Comparison of ENCODE assay signal across 8 cellular contexts in genomic region chr3:49339593-49339946, GRCh38. TPM values are rescaled to one million over a fixed set of nuclear protein-coding genes. Genes with fewer than 3 reads are reported as not detected.
A peak's percentile ranks its signal among the peaks of the same experiment; 100 is the strongest.
DNase-seq lines count a peak whose midpoint lies in the region; ATAC-seq and TF ChIP-seq lines count a peak whose summit lies in the region.

No MANE protein-coding gene starts in this region.

- no peaks in the 10 kb centered on the region for H3K9me2 ChIP-seq in neural cell (ENCODE audit: insufficient read depth, low read length)

- WGBS in esophagus muscularis mucosa, result 2% methylated on average over 15 of the region's 17 CpGs

- H3K4me1 ChIP-seq in esophagus muscularis mucosa, result peaks cover 33 to 57% (median 54%) of the 10 kb centered on the region in 4 donors

- peak overlapping the region; percentile 90 for H3K4me2 ChIP-seq in neural cell (ENCODE audit: low read length)

- peak overlapping the region; percentile 96 for H3K4me3 Mint-ChIP-seq in activated CD4-positive, alpha-beta memory T cell treated with anti-CD3 and anti-CD28 coated beads for 36 hours

- no peaks in the 10 kb centered on the region for H3K27me3 ChIP-seq in esophagus muscularis mucosa
- no peaks in the 10 kb centered on the region for H3K27me3 ChIP-seq in neural cell (ENCODE audit: insufficient read depth, low read depth, low read length)

- peaks cover 17% of the 10 kb centered on the region for H3K36me3 Mint-ChIP-seq in activated CD4-positive, alpha-beta memory T cell treated with anti-CD3 and anti-CD28 coated beads for 36 hours

- CTCF ChIA-PET in activated CD4-positive, alpha-beta memory T cell treated with anti-CD3 and anti-CD28 coated beads for 36 hours (lab: Charles Lee), result interaction anchor here (1.2 to 3.3 kb wide), 16 partner anchors 9 to 318 kb away, joined by 3 to 49 read pairs (median 10); partner anchors contain the start of genes DAG1, GPX1, KLHDC8B and NDUFAF3

- H3K27ac ChIP-seq in esophagus muscularis mucosa (replicated peaks in 1 of 4) (peak overlapping the region; percentile 90 to 97 (median 97)), neural cell (ENCODE audit: low read length) (peak overlapping the region; percentile 87)

- H3K27me3 Mint-ChIP-seq in activated CD4-positive, alpha-beta memory T cell treated with anti-CD3 and anti-CD28 coated beads for 36 hours, result no peaks in the 10 kb centered on the region

- TF ChIP-seq CTCF in esophagus muscularis mucosa (IDR thresholded peaks at IDR 0.05), result no peak
- no peak for TF ChIP-seq CTCF in neural cell (IDR thresholded peaks at IDR 0.05; ENCODE audit: poor library complexity, severe bottlenecking)

- ATAC-seq in GM18868 (IDR thresholded peaks at IDR 0.05; ENCODE audit: unreplicated experiment) (peak; percentile 10), HG03159 (IDR thresholded peaks at IDR 0.05; ENCODE audit: unreplicated experiment) (peak; percentile 5), HG02610 (IDR thresholded peaks at IDR 0.05; ENCODE audit: unreplicated experiment) (no peak)

- peak overlapping the region; percentile 62 to 87 (median 83) for H3K4me3 ChIP-seq in esophagus muscularis mucosa
- H3K4me3 ChIP-seq in neural cell (ENCODE audit: low read length), result peak overlapping the region; percentile 96

- POLR2A ChIA-PET in activated CD4-positive, alpha-beta memory T cell treated with anti-CD3 and anti-CD28 coated beads for 36 hours (lab: Charles Lee), result interaction anchor here (0.8 to 2.9 kb wide), 17 partner anchors 8 to 334 kb away, joined by 3 to 34 read pairs (median 6); partner anchors contain the start of genes DAG1, GPX1, NDUFAF3 and QRICH1

- no peak for TF ChIP-seq POLR2A in esophagus muscularis mucosa (IDR thresholded peaks at IDR 0.05; ENCODE audit: low read depth)

- peaks cover 4 to 28% (median 23%) of the 10 kb centered on the region in 4 donors for H3K36me3 ChIP-seq in esophagus muscularis mucosa
- H3K36me3 ChIP-seq in neural cell (ENCODE audit: insufficient read depth, low read length), result no peaks in the 10 kb centered on the region

- H3K27ac Mint-ChIP-seq in activated CD4-positive, alpha-beta memory T cell treated with anti-CD3 and anti-CD28 coated beads for 36 hours, result peak overlapping the region; percentile 99

- peak overlapping the region; percentile 76 for H2AFZ ChIP-seq in neural cell (ENCODE audit: low read depth, low read length)

- TF ChIP-seq RAD21 in neural cell (conservative IDR thresholded peaks at IDR 0.05), result no peak

- H3K79me2 ChIP-seq in neural cell (replicated peaks; ENCODE audit: insufficient read depth, low read length), result peaks cover 24% of the 10 kb centered on the region

- DNase-seq in activated CD4-positive, alpha-beta memory T cell treated with anti-CD3 and anti-CD28 coated beads for 36 hours, result peak; percentile 46
- no peak for DNase-seq in esophagus muscularis mucosa (ENCODE audit: extremely low spot score)
- DNase-seq in GOT3 (lab: John Stamatoyannopoulos, UW), result no peak
- DNase-seq in mucosa of gallbladder (ENCODE audit: low spot score), result no peak

- no peak for TF ChIP-seq EP300 in esophagus muscularis mucosa (IDR thresholded peaks at IDR 0.05)
- no peak for TF ChIP-seq EP300 in neural cell (conservative IDR thresholded peaks at IDR 0.05; ENCODE audit: poor library complexity, severe bottlenecking)

- intact Hi-C loops in activated CD4-positive, alpha-beta memory T cell treated with anti-CD3 and anti-CD28 coated beads for 36 hours (cut with micrococcal nuclease), result no loop called here
- intact Hi-C loops in esophagus muscularis mucosa (cut with DNase I), result no loop called here

- H3K9me3 ChIP-seq in esophagus muscularis mucosa, result no peaks in the 10 kb centered on the region
- H3K9me3 ChIP-seq in neural cell (ENCODE audit: low read length), result no peaks in the 10 kb centered on the region

- no peaks in the 10 kb centered on the region for H4K20me1 ChIP-seq in neural cell (ENCODE audit: insufficient read depth)

- H3F3A ChIP-seq in neural cell (ENCODE audit: insufficient read depth, low read length, poor library complexity, severe bottlenecking), result peaks cover 3% of the 10 kb centered on the region

- H3K9me3 Mint-ChIP-seq in activated CD4-positive, alpha-beta memory T cell treated with anti-CD3 and anti-CD28 coated beads for 36 hours, result no peaks in the 10 kb centered on the region

- H3K4me1 Mint-ChIP-seq in activated CD4-positive, alpha-beta memory T cell treated with anti-CD3 and anti-CD28 coated beads for 36 hours (ENCODE audit: low read depth), result peaks cover 38% of the 10 kb centered on the region

- H3K9ac ChIP-seq in neural cell (ENCODE audit: low read length), result peak overlapping the region; percentile 82

TF ChIP-seq in neural cell, 6 proteins besides CTCF, POLR2A, EP300 and RAD21:
- TF ChIP-seq REST (IDR thresholded peaks at IDR 0.05; ENCODE audit: borderline replicate concordance) (no peak), POLR2AphosphoS5 (IDR thresholded peaks at IDR 0.05) (no peak)

RNA-seq across cellular contexts. Expression of gene USP4, which starts 0.3 kb away (rescaled TPM):
- total RNA-seq in activated CD4-positive, alpha-beta memory T cell treated with anti-CD3 and anti-CD28 coated beads for 36 hours, result 10 to 100 TPM; 79.4 to 79.7 TPM
- total RNA-seq in esophagus muscularis mucosa (10 to 100 TPM; 17.9 to 35.7 (median 24.3) TPM), mucosa of gallbladder (60.5 TPM)
- 35.5 and 42.7 TPM in 2 replicates for polyA plus RNA-seq in neural cell
- 36.5 and 47.1 TPM in 2 replicates for polyA minus RNA-seq in neural cell

RNA-seq across cellular contexts. Expression of gene GPX1, which starts 18.6 kb away (rescaled TPM):
- 100 to 1,000 TPM; 176 to 177 TPM for total RNA-seq in activated CD4-positive, alpha-beta memory T cell treated with anti-CD3 and anti-CD28 coated beads for 36 hours
- total RNA-seq in esophagus muscularis mucosa (100 to 1,000 TPM; 154 to 295 (median 226) TPM), mucosa of gallbladder (296 TPM)
- polyA plus RNA-seq in neural cell, result 106 and 130 TPM in 2 replicates
- 39.1 and 41.4 TPM in 2 replicates for polyA minus RNA-seq in neural cell
